Comparison of ENCODE assay signal across 1 cellular context in genomic region chr3:2770451-2770850, GRCh38.
TF ChIP-seq lines count a peak whose summit lies in the region.

No MANE protein-coding gene starts in this region.

TF ChIP-seq in GM23338, 12 proteins besides CTCF, POLR2A, EP300 and RAD21 (continued from another document):
- no peak for TF ChIP-seq ZNF331 (CRISPR knock-in tag; IDR thresholded peaks at IDR 0.05; ENCODE audit: low read depth)
- no peak for TF ChIP-seq JUNB (IDR thresholded peaks at IDR 0.05; ENCODE audit: unreplicated experiment)
- TF ChIP-seq REST (IDR thresholded peaks at IDR 0.05; ENCODE audit: unreplicated experiment) = no peak
- no peak for TF ChIP-seq EZH2 (IDR thresholded peaks at IDR 0.05; ENCODE audit: low read depth, unreplicated experiment)
- no peak for TF ChIP-seq EZH2phosphoT487 (IDR thresholded peaks at IDR 0.05; ENCODE audit: unreplicated experiment)
TF ChIP-seq in GM23338: peak in this region for 0.
